In the genomic region with DNA sequence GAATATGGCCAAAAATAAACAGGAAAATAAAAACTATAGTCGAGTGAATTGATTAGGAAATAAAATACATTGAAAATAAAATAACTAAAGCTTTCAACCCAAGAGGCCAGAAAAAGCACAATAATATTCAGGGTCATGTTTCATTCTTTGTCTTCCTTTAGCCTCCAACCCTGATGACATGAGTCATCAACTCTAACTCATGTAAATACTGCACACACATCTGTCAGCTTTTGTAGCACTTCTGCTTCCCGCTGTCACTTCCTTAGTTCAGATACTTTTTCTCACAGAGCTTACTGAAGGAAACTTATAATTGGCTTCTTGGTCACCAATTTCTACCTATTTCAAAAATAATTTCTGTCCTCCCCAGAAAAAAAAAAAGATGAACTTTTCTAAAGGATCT, we compare ENCODE assay signal across 1 cellular context.
A peak's percentile ranks its signal among the peaks of the same experiment; 100 is the strongest.
TF ChIP-seq lines count a peak whose summit lies in the region.

No MANE protein-coding gene starts in this region.

TF ChIP-seq in K562, 482 proteins besides CTCF, POLR2A, EP300 and RAD21 (continued from another document and continues in another):
- no peak for TF ChIP-seq ZNF407 (IDR thresholded peaks at IDR 0.05; ENCODE audit: low read depth)
- no peak for TF ChIP-seq HDAC2 (IDR thresholded peaks at IDR 0.05)
- TF ChIP-seq HNRNPL (IDR thresholded peaks at IDR 0.05; ENCODE audit: low read depth, low read length): no peak
- TF ChIP-seq SRSF7 (optimal IDR thresholded peaks at IDR 0.05; ENCODE audit: low read depth, low read length): no peak
- TF ChIP-seq ZNF655 (CRISPR knock-in tag; IDR thresholded peaks at IDR 0.05): no peak
- TF ChIP-seq, protein P1, sequence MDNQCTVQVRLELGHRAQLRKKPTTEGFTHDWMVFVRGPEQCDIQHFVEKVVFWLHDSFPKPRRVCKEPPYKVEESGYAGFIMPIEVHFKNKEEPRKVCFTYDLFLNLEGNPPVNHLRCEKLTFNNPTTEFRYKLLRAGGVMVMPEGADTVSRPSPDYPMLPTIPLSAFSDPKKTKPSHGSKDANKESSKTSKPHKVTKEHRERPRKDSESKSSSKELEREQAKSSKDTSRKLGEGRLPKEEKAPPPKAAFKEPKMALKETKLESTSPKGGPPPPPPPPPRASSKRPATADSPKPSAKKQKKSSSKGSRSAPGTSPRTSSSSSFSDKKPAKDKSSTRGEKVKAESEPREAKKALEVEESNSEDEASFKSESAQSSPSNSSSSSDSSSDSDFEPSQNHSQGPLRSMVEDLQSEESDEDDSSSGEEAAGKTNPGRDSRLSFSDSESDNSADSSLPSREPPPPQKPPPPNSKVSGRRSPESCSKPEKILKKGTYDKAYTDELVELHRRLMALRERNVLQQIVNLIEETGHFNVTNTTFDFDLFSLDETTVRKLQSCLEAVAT (IDR thresholded peaks at IDR 0.05): 0 out of 4 replicates have a peak, but pooled peaks of 1 of the 2 experiments have one; percentile 15
- TF ChIP-seq ZNF232 (CRISPR knock-in tag; IDR thresholded peaks at IDR 0.05): no peak
- no peak for TF ChIP-seq SRSF3 (IDR thresholded peaks at IDR 0.05; ENCODE audit: insufficient read depth, low read length)
- TF ChIP-seq ZBTB40 (IDR thresholded peaks at IDR 0.05): no peak
- TF ChIP-seq ZBTB40 (CRISPR knock-in tag; IDR thresholded peaks at IDR 0.05): no peak
